ENCODE assay signal across 8 cellular contexts in the genomic region with DNA sequence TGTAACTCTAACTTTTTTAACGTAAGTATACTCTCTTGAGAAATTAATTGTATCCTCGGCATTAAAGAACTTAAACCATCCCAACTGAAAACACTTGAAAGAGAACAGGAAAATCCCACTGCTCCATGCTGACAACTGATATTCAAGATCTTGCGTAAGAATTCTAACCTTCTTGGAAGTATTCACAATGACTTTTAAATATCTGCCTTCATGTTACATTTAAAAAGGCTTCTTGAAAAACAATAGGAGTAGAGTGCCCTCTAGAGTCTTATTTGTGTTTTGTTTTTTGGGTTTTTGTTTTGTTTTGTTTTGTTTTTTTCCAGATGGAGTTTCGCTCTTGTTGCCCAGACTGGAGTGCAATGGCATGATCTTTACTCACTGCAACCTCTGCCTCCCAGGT.
DNase-seq lines count a peak whose midpoint lies in the region.

No MANE protein-coding gene starts in this region.

- no peaks in the 10 kb centered on the region for H3K79me1 ChIP-seq in mesenchymal stem cell (replicated peaks; ENCODE audit: low read length, poor library complexity, severe bottlenecking)

- H3K4me3 ChIP-seq in GM23248 (0 out of 2 replicates have a peak overlapping the region, but pooled peaks have one; percentile 44), mesenchymal stem cell (ENCODE audit: insufficient read depth in 1 of 2, low read depth in 1 of 2, low read length in 2 of 2) (no peak overlapping the region)

- H3K4me1 ChIP-seq in GM23248 (ENCODE audit: insufficient read depth) (0 out of 2 replicates have a peak, but pooled peaks cover 5% of the 10 kb centered on the region), mesenchymal stem cell (ENCODE audit: control insufficient read depth, insufficient read depth, low read depth, low read length) (no peaks in the 10 kb centered on the region)

- DNase-seq in AG20443 (ENCODE audit: low spot score) (peak; percentile 40), GM23248 (peak; percentile 74), NCI-H345 treated with DMSO at 0.1 percent for 48 hours (lab: John Stamatoyannopoulos, UW; ENCODE audit: unreplicated experiment) (peak; percentile 27), cerebellar cortex (ENCODE audit: low spot score) (peak; percentile 75), mesenchymal stem cell (peak; percentile 75), GM19238 (ENCODE audit: insufficient read length, low spot score) (no peak), activated T-cell treated with anti-CD3 and anti-CD28 coated beads for 4 hours (no peak)
- no peak for DNase-seq in activated CD4-positive, CD25-positive, alpha-beta regulatory T cell treated with anti-CD3 and anti-CD28 coated beads, Interleukin-2, amount 50 U/mL, for 72 hours

- no peaks in the 10 kb centered on the region for H3K79me2 ChIP-seq in GM23248 (ENCODE audit: insufficient read depth)

- H3K9me2 ChIP-seq in GM23248 (ENCODE audit: insufficient read depth), result no peaks in the 10 kb centered on the region

- H2BK15ac ChIP-seq in mesenchymal stem cell (ENCODE audit: low read depth, poor library complexity, severe bottlenecking), result no peak overlapping the region

- in situ Hi-C loops in GM23248 (cut with MboI), result loop anchor here (5.0 to 25.0 kb wide), 3 partner anchors 463 to 888 kb away; no protein-coding TSS in a partner anchor

- H3F3A ChIP-seq in GM23248 (ENCODE audit: insufficient read depth), result no peaks in the 10 kb centered on the region

- no peak overlapping the region for H4K8ac ChIP-seq in mesenchymal stem cell (ENCODE audit: low read length)

- no peak overlapping the region for H3K14ac ChIP-seq in mesenchymal stem cell (ENCODE audit: low read length in 2 of 2)

- no peak overlapping the region for H3K4ac ChIP-seq in mesenchymal stem cell (ENCODE audit: low read depth in 1 of 2, low read length in 2 of 2)

- no peak overlapping the region for H3K23ac ChIP-seq in mesenchymal stem cell (ENCODE audit: low read length in 2 of 2)

- H3K9ac ChIP-seq in GM23248 (peak overlapping the region; percentile 41; the same call in 1 of the 2 replicates), mesenchymal stem cell (ENCODE audit: low read length) (peak overlapping the region; percentile 60)

- H2BK5ac ChIP-seq in mesenchymal stem cell (ENCODE audit: low read depth, low read length, poor library complexity, severe bottlenecking), result no peak overlapping the region

- H3K9me3 ChIP-seq in GM23248 (ENCODE audit: low read depth), result no peaks in the 10 kb centered on the region
- H3K9me3 ChIP-seq in mesenchymal stem cell (ENCODE audit: control insufficient read depth, low read length), result no peaks in the 10 kb centered on the region

- WGBS in GM23248 (ENCODE audit: low coverage in 1 of 2, low lambda C conversion rate in 2 of 2, missing lambda C conversion rate in 2 of 2), 2 experiments, result 19 to 20% methylated on average over 4 of the region's 4 CpGs
- WGBS in mesenchymal stem cell, result 92% methylated on average over 3 of the region's 4 CpGs

- peak overlapping the region; percentile 76 for H2AFZ ChIP-seq in GM23248
- H2AFZ ChIP-seq in mesenchymal stem cell (ENCODE audit: low read depth, low read length), result no peak overlapping the region

- H3K18ac ChIP-seq in mesenchymal stem cell (ENCODE audit: low read depth in 1 of 2, low read length in 2 of 2), result no peak overlapping the region

- H3K27me3 ChIP-seq in GM23248 (replicated peaks; ENCODE audit: insufficient read depth), result no peaks in the 10 kb centered on the region
- H3K27me3 ChIP-seq in mesenchymal stem cell (ENCODE audit: control insufficient read depth in 1 of 2, insufficient read depth in 1 of 2, low read length in 2 of 2), result no peaks in the 10 kb centered on the region

- H3K36me3 ChIP-seq in GM23248 (ENCODE audit: low read depth) (no peaks in the 10 kb centered on the region), mesenchymal stem cell (ENCODE audit: control insufficient read depth in 1 of 2, insufficient read depth in 2 of 2, low read depth in 1 of 2, low read length in 2 of 2) (no peaks in the 10 kb centered on the region)

- H3K4me2 ChIP-seq in GM23248 (ENCODE audit: unreplicated experiment) (no peak overlapping the region), mesenchymal stem cell (ENCODE audit: low read length, poor library complexity, severe bottlenecking) (no peak overlapping the region)

- H2BK12ac ChIP-seq in mesenchymal stem cell (ENCODE audit: low read length in 2 of 2), result no peak overlapping the region

- H4K91ac ChIP-seq in mesenchymal stem cell (ENCODE audit: low read length), result no peak overlapping the region

- H3K27ac ChIP-seq in GM23248, result no peak overlapping the region
- H3K27ac ChIP-seq in mesenchymal stem cell (ENCODE audit: low read length, poor library complexity, severe bottlenecking), result no peak overlapping the region

- H4K20me1 ChIP-seq in GM23248 (ENCODE audit: insufficient read depth), result no peaks in the 10 kb centered on the region

- no peak overlapping the region for H2BK120ac ChIP-seq in mesenchymal stem cell (ENCODE audit: low read depth, low read length)

- no peak overlapping the region for H2AK5ac ChIP-seq in mesenchymal stem cell (ENCODE audit: low read length, severe bottlenecking)

Comparison
In these comparisons a context has a peak if more than half of its experiments do, and no peak if none do; other contexts are left out.
1. DNase-seq: peak in AG20443 (single experiment), GM23248 (single experiment), NCI-H345 treated with DMSO at 0.1 percent for 48 hours (single experiment), cerebellar cortex (single experiment) and mesenchymal stem cell (single experiment); none in GM19238 (single experiment), activated CD4-positive, CD25-positive, alpha-beta regulatory T cell treated with anti-CD3 and anti-CD28 coated beads, Interleukin-2, amount 50 U/mL, for 72 hours (single experiment) and activated T-cell treated with anti-CD3 and anti-CD28 coated beads for 4 hours (single experiment).